ENCODE assay signal across 8 cellular contexts in genomic region chr17:16285646-16286008, GRCh38.
DNase-seq lines count a peak whose midpoint lies in the region; ATAC-seq, FAIRE-seq and TF ChIP-seq lines count a peak whose summit lies in the region.

No MANE protein-coding gene starts in this region.

- in situ Hi-C loops in KBM-7 (cut with MboI; ENCODE audit: low pct_unique_long_range_greater_than_20kb, low sequenced_read_pairs): no loop called here

- peaks cover 9% of the 10 kb centered on the region for H3K36me3 Mint-ChIP-seq in activated B cell treated with CpG ODN at 0.5 μM for 24 hours (ENCODE audit: low read depth)

- ATAC-seq in activated B cell treated with CpG ODN at 0.5 μM for 24 hours (ENCODE audit: low read depth) (no peak), GM21737 (IDR thresholded peaks at IDR 0.05; ENCODE audit: unreplicated experiment) (no peak)

- DNase-seq in activated B cell treated with CpG ODN at 0.5 μM for 24 hours: no peak
- DNase-seq in foreskin fibroblast: no peak
- no peak for DNase-seq in small intestine
- DNase-seq in KBM-7: no peak
- no peak for DNase-seq in amniotic stem cell (lab: John Stamatoyannopoulos, UW)
- DNase-seq in HCEC 1CT: no peak

- intact Hi-C loops in activated B cell treated with CpG ODN at 0.5 μM for 24 hours (cut with micrococcal nuclease): loop anchor here (1.0 to 2.0 kb wide), 4 partner anchors 68 to 153 kb away; partner anchors contain the start of genes CENPV and NCOR1

- peaks cover 59% of the 10 kb centered on the region for H3K4me1 Mint-ChIP-seq in activated B cell treated with CpG ODN at 0.5 μM for 24 hours

- H3K9me3 ChIP-seq in small intestine (ENCODE audit: control insufficient read depth, low read depth): no peaks in the 10 kb centered on the region

- CTCF ChIA-PET in activated B cell treated with CpG ODN at 0.5 μM for 24 hours (lab: Charles Lee): interaction anchor here (1.4 to 3.8 kb wide), 6 partner anchors 17 to 236 kb away, joined by 3 to 15 read pairs (median 7); partner anchors contain the start of genes CENPV and PIGL

- peak overlapping the region; percentile 82 for H3K4me3 Mint-ChIP-seq in activated B cell treated with CpG ODN at 0.5 μM for 24 hours

- 11 to 27% (median 18%) methylated on average over 6 of the region's 6 CpGs for WGBS in small intestine, 3 donors

- H3K36me3 ChIP-seq in small intestine (ENCODE audit: control insufficient read depth in 2 of 2, insufficient read depth in 2 of 2, low read length in 2 of 2): no peaks in the 10 kb centered on the region

- peak; percentile 70 for TF ChIP-seq CTCF in GM12875 (IDR thresholded peaks at IDR 0.05; ENCODE audit: borderline replicate concordance, insufficient read depth, low read depth, low read length)
- no peak for TF ChIP-seq CTCF in activated B cell treated with CpG ODN at 0.5 μM for 24 hours (IDR thresholded peaks at IDR 0.05)
- TF ChIP-seq CTCF in foreskin fibroblast (IDR thresholded peaks at IDR 0.05; ENCODE audit: low read depth, low read length): peak; percentile 50

- no peak for FAIRE-seq in small intestine (lab: Jason Lieb, UNC)

- POLR2A ChIA-PET in activated B cell treated with CpG ODN at 0.5 μM for 24 hours (lab: Charles Lee): interaction anchor here (0.6 to 4.2 kb wide), 18 partner anchors 10 to 250 kb away, joined by 3 to 74 read pairs (median 4); partner anchors contain the start of genes CENPV, NCOR1, PIGL and TRPV2

- H3K27me3 ChIP-seq in small intestine (ENCODE audit: control insufficient read depth in 2 of 2, insufficient read depth in 2 of 2, low read length in 2 of 2): no peaks in the 10 kb centered on the region

- H3K27ac Mint-ChIP-seq in activated B cell treated with CpG ODN at 0.5 μM for 24 hours: peak overlapping the region; percentile 99

- no peaks in the 10 kb centered on the region for H3K9me3 Mint-ChIP-seq in activated B cell treated with CpG ODN at 0.5 μM for 24 hours

- H3K27ac ChIP-seq in small intestine (ENCODE audit: low read depth in 1 of 2, low read length in 1 of 2): peak overlapping the region; percentile 93 to 97

- H3K27me3 Mint-ChIP-seq in activated B cell treated with CpG ODN at 0.5 μM for 24 hours: no peaks in the 10 kb centered on the region

- H3K4me3 ChIP-seq in GM12875 (ENCODE audit: low read depth, low read length) (no peak overlapping the region), foreskin fibroblast (ENCODE audit: low read depth in 1 of 2, low read length in 2 of 2) (peak overlapping the region; percentile 1 to 43), small intestine (ENCODE audit: low read depth in 1 of 2, low read length in 2 of 2) (no peak overlapping the region)

- H3K4me1 ChIP-seq in small intestine (ENCODE audit: control insufficient read depth in 2 of 2, insufficient read depth in 1 of 2, low read depth in 1 of 2, low read length in 1 of 2): peaks cover 14% of the 10 kb centered on the region in 2 donors

Comparison
In these comparisons a context has a peak if more than half of its experiments do, and no peak if none do; other contexts are left out.
1. H3K4me3 ChIP-seq: peak in foreskin fibroblast (2 of 2); none in GM12875 (single experiment) and small intestine (0 of 2).